ENCODE assay signal across 24 cellular contexts in the genomic region with DNA sequence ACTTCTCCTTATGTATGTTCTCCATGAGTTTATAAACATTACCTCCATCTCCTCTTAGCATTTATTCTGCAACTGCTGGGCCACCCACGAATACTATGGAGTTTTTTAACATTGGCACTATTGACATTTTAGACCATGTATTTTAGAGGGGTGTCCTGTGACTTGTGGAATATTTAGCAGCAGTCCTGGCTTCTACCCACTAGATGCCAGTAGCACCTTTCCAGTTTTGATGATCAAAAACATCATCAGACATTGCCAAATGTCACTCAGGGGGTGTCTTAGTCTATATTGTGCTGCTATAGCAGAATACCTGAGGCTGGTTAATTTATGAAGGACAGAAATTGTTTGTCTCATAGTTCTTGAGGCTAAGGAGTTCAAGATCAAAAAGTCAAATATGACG.
DNase-seq lines count a peak whose midpoint lies in the region; ATAC-seq, FAIRE-seq and TF ChIP-seq lines count a peak whose summit lies in the region.
"Had no signal": no experiment of that assay in that cellular context is flagged by ENCODE, and none has a peak within 500 bp of the region (broad histone marks: within the 10 kb centered on the region; RNA-seq: fewer than 3 reads in every experiment).

No MANE protein-coding gene starts in this region.

- ATAC-seq in esophagus mucosa, result no peak
- ATAC-seq: GM12878; right cardiac atrium; stimulated activated memory B cell treated with anti-CD40 and anti-IgM and Interleukin-4, amounts not matched to agents 10 μg/mL and 1 μg/mL and 100 μg/mL, for 72 hours; upper lobe of right lung had no signal

- no peak overlapping the region for H3K4me2 ChIP-seq in OCI-LY1 (ENCODE audit: low read length)
- H3K4me2 ChIP-seq: KMS-11 had no signal

- H3F3A ChIP-seq in OCI-LY1 (ENCODE audit: insufficient read depth, low read length), result no peaks in the 10 kb centered on the region

- H3K4me3 ChIP-seq in OCI-LY1 (ENCODE audit: low read depth, low read length, poor library complexity, severe bottlenecking), result no peak overlapping the region
- H3K4me3 ChIP-seq in endodermal cell (ENCODE audit: low read length), result no peak overlapping the region
- H3K4me3 ChIP-seq: GM12878, upper lobe of right lung had no signal

- no peaks in the 10 kb centered on the region for H3K27me3 Mint-ChIP-seq in endodermal cell (ENCODE audit: insufficient read depth)
- H3K27me3 Mint-ChIP-seq: stimulated activated memory B cell treated with anti-CD40 and anti-IgM and Interleukin-4, amounts not matched to agents 10 μg/mL and 1 μg/mL and 100 μg/mL, for 72 hours had no signal

- DNase-seq in D721Med (ENCODE audit: insufficient read length, low spot score), result no peak
- DNase-seq in HT1080 (ENCODE audit: low read depth), result peak; percentile 2
- DNase-seq in endodermal cell, result no peak
- no peak for DNase-seq in T-helper 9 cell
- no peak for DNase-seq in GF-D8 (lab: John Stamatoyannopoulos, UW)
- DNase-seq: activated CD4-positive, alpha-beta T cell treated with anti-CD3 and anti-CD28 coated beads, Interleukin-2, amount 50 U/mL, for 4 hours; activated naive CD4-positive, alpha-beta T cell treated with Interleukin-2 at 50 U/mL for 16 hours; brain microvascular endothelial cell; C1 segment of cervical spinal cord; glutamatergic neuron; kidney glomerular epithelial cell; MV-4-11; NCI-H1694; NCI-H524 treated with DMSO at 0.1 percent for 48 hours; right cardiac atrium; stimulated activated CD4-positive, alpha-beta T cell treated with anti-CD3 and anti-CD28 coated beads, Interleukin-12 subunit alpha, Interleukin-12 subunit beta, amount 100 ng/mL, for 4 hours; stimulated activated CD4-positive, alpha-beta T cell treated with anti-CD3 and anti-CD28 coated beads, Interleukin-4, amount 100 ng/mL, for 4 hours; upper lobe of right lung had no signal

- H2AFZ ChIP-seq in OCI-LY1 (ENCODE audit: low read length), result no peak overlapping the region

- no peaks in the 10 kb centered on the region for H3K79me2 ChIP-seq in OCI-LY1 (ENCODE audit: insufficient read depth, low read length)

- FAIRE-seq in D721Med (lab: Jason Lieb, UNC), result no peak
- FAIRE-seq: GM12878 had no signal

- H3K36me3 ChIP-seq in OCI-LY1 (ENCODE audit: insufficient read depth, low read length) (no peaks in the 10 kb centered on the region), endodermal cell (ENCODE audit: control insufficient read depth, insufficient read depth, low read length) (no peaks in the 10 kb centered on the region)
- H3K36me3 ChIP-seq: brain microvascular endothelial cell, upper lobe of right lung had no signal

- TF ChIP-seq CTCF in D721Med (IDR thresholded peaks at IDR 0.05; ENCODE audit: insufficient read depth, missing control alignments), result peak; percentile 32
- peak; percentile 13; the same call in 1 of the 2 replicates for TF ChIP-seq CTCF in OCI-LY1 (IDR thresholded peaks at IDR 0.05; ENCODE audit: low read length)
- peak; percentile 62 for TF ChIP-seq CTCF in endodermal cell (conservative IDR thresholded peaks at IDR 0.05)

- H3K27me3 ChIP-seq in OCI-LY1 (ENCODE audit: insufficient read depth, low read length) (no peaks in the 10 kb centered on the region), endodermal cell (ENCODE audit: control insufficient read depth, insufficient read depth, low read length, poor library complexity, severe bottlenecking) (no peaks in the 10 kb centered on the region)
- H3K27me3 ChIP-seq: brain microvascular endothelial cell, upper lobe of right lung had no signal

- H3K4me1 Mint-ChIP-seq in endodermal cell, result peaks cover 2% of the 10 kb centered on the region
- H3K4me1 Mint-ChIP-seq: stimulated activated memory B cell treated with anti-CD40 and anti-IgM and Interleukin-4, amounts not matched to agents 10 μg/mL and 1 μg/mL and 100 μg/mL, for 72 hours had no signal

- H3K9me3 ChIP-seq in OCI-LY1 (ENCODE audit: low read length) (no peaks in the 10 kb centered on the region), endodermal cell (ENCODE audit: control insufficient read depth, low read length) (no peaks in the 10 kb centered on the region)
- H3K9me3 ChIP-seq: upper lobe of right lung had no signal

- H3K9me2 ChIP-seq in OCI-LY1 (ENCODE audit: low read depth, low read length), result no peaks in the 10 kb centered on the region

- H3K4me1 ChIP-seq in OCI-LY1 (ENCODE audit: insufficient read depth, low read length, severe bottlenecking) (no peaks in the 10 kb centered on the region), endodermal cell (ENCODE audit: control insufficient read depth, insufficient read depth, low read length) (no peaks in the 10 kb centered on the region)
- H3K4me1 ChIP-seq: upper lobe of right lung had no signal

- no peaks in the 10 kb centered on the region for H3K36me3 Mint-ChIP-seq in endodermal cell (ENCODE audit: low read depth)
- H3K36me3 Mint-ChIP-seq: stimulated activated memory B cell treated with anti-CD40 and anti-IgM and Interleukin-4, amounts not matched to agents 10 μg/mL and 1 μg/mL and 100 μg/mL, for 72 hours had no signal

- H3K4me3 Mint-ChIP-seq in endodermal cell, result no peak overlapping the region
- H3K4me3 Mint-ChIP-seq: neural crest cell; stimulated activated memory B cell treated with anti-CD40 and anti-IgM and Interleukin-4, amounts not matched to agents 10 μg/mL and 1 μg/mL and 100 μg/mL, for 72 hours had no signal

- H3K9ac ChIP-seq in OCI-LY1 (ENCODE audit: low read length) (no peak overlapping the region), endodermal cell (ENCODE audit: extremely low read depth, low read length, poor library complexity, severe bottlenecking) (no peak overlapping the region)
- H3K9ac ChIP-seq: KMS-11 had no signal

- no peaks in the 10 kb centered on the region for H4K20me1 ChIP-seq in OCI-LY1 (ENCODE audit: insufficient read depth, low read length)

- H3K27ac ChIP-seq in OCI-LY1 (ENCODE audit: low read depth, low read length, poor library complexity, severe bottlenecking), result no peak overlapping the region
- no peak overlapping the region for H3K27ac ChIP-seq in endodermal cell (ENCODE audit: low read depth, low read length)
- H3K27ac ChIP-seq: brain microvascular endothelial cell, KMS-11, upper lobe of right lung had no signal

- H3K9me3 Mint-ChIP-seq in endodermal cell, result no peaks in the 10 kb centered on the region

- WGBS in endodermal cell (ENCODE audit: insufficient coverage in 1 of 2, insufficient read length in 1 of 2), 2 experiments, result 84 to 88% methylated on average over 1 to 2 of the region's 2 CpGs

- H3K27ac Mint-ChIP-seq in endodermal cell, result no peak overlapping the region
- H3K27ac Mint-ChIP-seq: stimulated activated memory B cell treated with anti-CD40 and anti-IgM and Interleukin-4, amounts not matched to agents 10 μg/mL and 1 μg/mL and 100 μg/mL, for 72 hours had no signal
